ENCODE assay signal across 24 cellular contexts in the genomic region with DNA sequence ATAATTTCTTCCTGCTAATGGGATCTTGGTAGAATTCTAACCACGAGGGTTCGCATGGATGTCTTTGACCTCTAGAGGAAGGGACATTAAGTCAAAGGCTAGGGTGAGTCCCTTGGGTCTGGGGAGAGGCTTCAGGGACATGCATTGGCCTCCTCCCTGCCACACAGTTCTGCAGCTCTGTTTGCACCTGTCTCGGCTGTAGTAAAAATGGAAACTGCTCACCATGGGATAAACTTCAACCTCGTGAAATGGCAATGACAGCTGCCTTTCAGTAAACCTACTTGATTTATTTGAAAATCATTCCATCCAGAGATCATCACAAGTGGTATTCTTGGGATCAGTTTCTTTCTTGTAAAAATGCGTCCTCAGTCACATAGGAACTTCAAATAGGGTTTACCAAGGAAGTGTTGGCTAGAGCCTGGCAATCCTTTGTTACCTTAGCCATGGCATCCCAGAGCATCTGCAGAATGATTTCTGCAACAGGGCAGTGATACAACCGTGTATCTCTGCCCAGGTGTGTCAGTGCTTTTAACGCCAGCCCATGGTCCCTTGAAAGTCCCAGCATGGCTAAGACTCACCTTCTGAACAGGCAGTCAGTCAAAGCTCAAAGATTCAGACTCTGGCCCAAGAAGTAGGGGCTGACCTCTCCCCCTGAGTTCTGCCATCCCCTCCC. TPM values are rescaled to one million over a fixed set of nuclear protein-coding genes. Genes with fewer than 3 reads are reported as not detected.
A peak's percentile ranks its signal among the peaks of the same experiment; 100 is the strongest.
DNase-seq lines count a peak whose midpoint lies in the region; ATAC-seq and TF ChIP-seq lines count a peak whose summit lies in the region.
"Had no signal": no experiment of that assay in that cellular context is flagged by ENCODE, and none has a peak within 500 bp of the region (broad histone marks: within the 10 kb centered on the region; RNA-seq: fewer than 3 reads in every experiment).

No MANE protein-coding gene starts in this region.

- no peaks in the 10 kb centered on the region for H3F3A ChIP-seq in GM23338 (replicated peaks; ENCODE audit: low read depth)

- no peaks in the 10 kb centered on the region for H3K36me3 Mint-ChIP-seq in GM23338 (ENCODE audit: low read depth)
- H3K36me3 Mint-ChIP-seq in neural crest cell (ENCODE audit: low read depth), result no peaks in the 10 kb centered on the region
- H3K36me3 Mint-ChIP-seq: CD14-positive monocyte; CD8-positive, alpha-beta memory T cell had no signal

- 0 out of 2 replicates have a peak overlapping the region, but pooled peaks have one; percentile 12 for H2AK5ac ChIP-seq in IMR-90 (ENCODE audit: low read depth, low read length)

- intact Hi-C loops in IMR-90 (cut with micrococcal nuclease), result no loop called here
- intact Hi-C loops in gastrocnemius medialis (cut with DNase I; ENCODE audit: low total_unique reads), result loop anchor here (5.0 kb wide), 1 partner anchor 35 kb away; no protein-coding TSS in a partner anchor
- intact Hi-C loops in dorsolateral prefrontal cortex (cut with DNase I), result loop anchor here in 1 of 2 donors (10.0 kb wide), 1 partner anchor 243 kb away; no protein-coding TSS in a partner anchor

- no peak overlapping the region for H2BK20ac ChIP-seq in IMR-90 (ENCODE audit: low read depth, low read length)

- H2AFZ ChIP-seq in GM23338, result no peak overlapping the region
- no peak overlapping the region for H2AFZ ChIP-seq in IMR-90 (replicated peaks; ENCODE audit: low read length, poor library complexity)

- CTCF ChIA-PET in IMR-90 (lab: Yijun Ruan, JAX), result no interaction called here

- no peak overlapping the region for H2AK9ac ChIP-seq in IMR-90 (replicated peaks; ENCODE audit: low read depth, low read length, poor library complexity)

- in situ Hi-C loops in IMR-90 (cut with MboI; ENCODE audit: low sequenced_read_pairs), result loop anchor here (5.0 to 10.0 kb wide), 2 partner anchors 75 to 783 kb away; no protein-coding TSS in a partner anchor
- in situ Hi-C loops in gastrocnemius medialis (cut with MboI; ENCODE audit: low sequenced_read_pairs in 4 of 4), result no loop called here

- H3K9ac ChIP-seq in IMR-90 (ENCODE audit: low read depth, low read length), result no peak overlapping the region
- H3K9ac ChIP-seq: BLaER1 treated with 17β-estradiol and CSF1 and Interleukin-3, amounts not matched to agents 10 nM and 100 nM had no signal

- H2BK15ac ChIP-seq in IMR-90 (ENCODE audit: low read depth, low read length), result no peak overlapping the region

- TF ChIP-seq CTCF in GM23338 (conservative IDR thresholded peaks at IDR 0.05; ENCODE audit: low read depth in 2 of 2) (no peak), IMR-90 (conservative IDR thresholded peaks at IDR 0.05; ENCODE audit: low read depth, low read length) (no peak), neural crest cell (conservative IDR thresholded peaks at IDR 0.05) (no peak), gastrocnemius medialis (IDR thresholded peaks at IDR 0.05 in 4 of 5, conservative IDR thresholded peaks at IDR 0.05 in 1 of 5) (no peak), dorsolateral prefrontal cortex (IDR thresholded peaks at IDR 0.05 in 54 of 56, conservative IDR thresholded peaks at IDR 0.05 in 2 of 56; ENCODE audit: low read depth in 1 of 56, partially characterized antibody in 56 of 56) (no peak)

- TF ChIP-seq POLR2A in IMR-90 (IDR thresholded peaks at IDR 0.05; ENCODE audit: low read depth, low read length) (no peak), gastrocnemius medialis (IDR thresholded peaks at IDR 0.05) (no peak)

- H3K23ac ChIP-seq in IMR-90 (ENCODE audit: low read depth, low read length), result no peak overlapping the region

- H3K27me3 Mint-ChIP-seq in GM23338 (ENCODE audit: insufficient read depth, low read depth, poor library complexity) (no peaks in the 10 kb centered on the region), neural crest cell (ENCODE audit: low read depth) (no peaks in the 10 kb centered on the region)

- WGBS in IMR-90 (ENCODE audit: extremely low coverage in 2 of 2, insufficient read length in 1 of 2), 2 experiments, result 89% methylated on average over 3 of the region's 7 CpGs; no CpG with 5 or more reads in 1 of the 2 experiments

- H3K4me3 Mint-ChIP-seq in GM23338 (no peak overlapping the region), neural crest cell (no peak overlapping the region)
- H3K4me3 Mint-ChIP-seq: CD14-positive monocyte; CD4-positive, alpha-beta T cell; CD8-positive, alpha-beta memory T cell; HFFc6 had no signal

- H2BK5ac ChIP-seq in IMR-90 (ENCODE audit: low read depth, low read length, poor library complexity, severe bottlenecking), result no peak overlapping the region

- DNase-seq in GM23338 (ENCODE audit: low spot score) (no peak), IMR-90 (no peak), neural crest cell (ENCODE audit: low read depth, low spot score) (no peak), gastrocnemius medialis (no peak), T-helper 2 cell (no peak), H4 (ENCODE audit: low spot score) (no peak), dorsolateral prefrontal cortex (no peak), SHP77 treated with DMSO at 0.1 percent for 48 hours (lab: John Stamatoyannopoulos, UW) (no peak)
- DNase-seq: AML-193; BE2C; CD4-positive, alpha-beta T cell; CD8-positive, alpha-beta memory T cell; DMS 273 treated with DMSO at 0.1 percent for 48 hours; DMS79; EL; GDM1; HFFc6 had no signal

- no peak overlapping the region for H4K91ac ChIP-seq in IMR-90 (ENCODE audit: insufficient read depth, low read depth, low read length)

- no peak overlapping the region for H4K8ac ChIP-seq in IMR-90 (ENCODE audit: low read depth in 2 of 2, low read length in 2 of 2)

- no peaks in the 10 kb centered on the region for H3K9me1 ChIP-seq in IMR-90 (ENCODE audit: insufficient read depth, low read length)

- H3K4me2 ChIP-seq in GM23338, result no peak overlapping the region
- no peak overlapping the region for H3K4me2 ChIP-seq in IMR-90 (ENCODE audit: low read depth, low read length)
- H3K4me2 ChIP-seq: BLaER1 treated with 17β-estradiol and CSF1 and Interleukin-3, amounts not matched to agents 10 nM and 100 nM had no signal

- no peaks in the 10 kb centered on the region for H3K36me3 ChIP-seq in GM23338 (ENCODE audit: insufficient read depth)
- H3K36me3 ChIP-seq in IMR-90 (ENCODE audit: control insufficient read depth, insufficient read depth, low read length), result no peaks in the 10 kb centered on the region
- no peaks in the 10 kb centered on the region for H3K36me3 ChIP-seq in gastrocnemius medialis
- H3K36me3 ChIP-seq: BE2C; BLaER1 treated with 17β-estradiol and CSF1 and Interleukin-3, amounts not matched to agents 10 nM and 100 nM; HAP-1 had no signal

- no peaks in the 10 kb centered on the region for H3K9me2 ChIP-seq in GM23338 (ENCODE audit: insufficient read depth)

- no peak overlapping the region for H4K5ac ChIP-seq in IMR-90 (ENCODE audit: low read depth, low read length)

- H3K27me3 ChIP-seq in GM23338 (ENCODE audit: insufficient read depth), result no peaks in the 10 kb centered on the region
- H3K27me3 ChIP-seq in IMR-90 (ENCODE audit: control insufficient read depth, insufficient read depth, low read length), result no peaks in the 10 kb centered on the region; the same call in 1 of the 2 replicates
- H3K27me3 ChIP-seq in gastrocnemius medialis, result no peaks in the 10 kb centered on the region
- H3K27me3 ChIP-seq in dorsolateral prefrontal cortex, result no peaks in the 10 kb centered on the region
- H3K27me3 ChIP-seq: BE2C had no signal

- no peak overlapping the region for H3K18ac ChIP-seq in IMR-90 (ENCODE audit: low read depth, low read length)

- ATAC-seq in GM23338, result no peak
- ATAC-seq in IMR-90 (ENCODE audit: low read depth), result no peak
- peak; percentile 65 to 71 for ATAC-seq in gastrocnemius medialis
- ATAC-seq: GM12878 had no signal

- H3K4me3 ChIP-seq in GM23338 (no peak overlapping the region), IMR-90 (ENCODE audit: insufficient read depth, low read depth, low read length) (no peak overlapping the region), gastrocnemius medialis (no peak overlapping the region), dorsolateral prefrontal cortex (no peak overlapping the region)
- H3K4me3 ChIP-seq: BLaER1 treated with 17β-estradiol and CSF1 and Interleukin-3, amounts not matched to agents 10 nM and 100 nM; GM12878; HAP-1 had no signal

- H3K79me1 ChIP-seq in IMR-90 (ENCODE audit: low read depth in 1 of 2, low read length in 2 of 2), result no peaks in the 10 kb centered on the region

- no TSS peak for BruUV-seq in IMR-90 (replicated peaks; lab: Mats Ljungman, UMichigan)

- H3K56ac ChIP-seq in IMR-90 (ENCODE audit: extremely low read depth, insufficient read depth, low read length), result no peak overlapping the region

- no peak for TF ChIP-seq RAD21 in IMR-90 (IDR thresholded peaks at IDR 0.05; ENCODE audit: low read length)

- H3K9me3 Mint-ChIP-seq in GM23338 (no peaks in the 10 kb centered on the region), neural crest cell (no peaks in the 10 kb centered on the region)
- H3K9me3 Mint-ChIP-seq: CD4-positive, alpha-beta T cell; HFFc6 had no signal

- POLR2A ChIA-PET in IMR-90 (lab: Charles Lee; ENCODE audit: unreplicated experiment), result no interaction called here

- H3K14ac ChIP-seq in IMR-90 (replicated peaks; ENCODE audit: low read depth, low read length), result no peak overlapping the region

- dilution Hi-C loops in IMR-90 (cut with HindIII; ENCODE audit: low sequenced_read_pairs, unreplicated experiment), result no loop called here

- H4K20me1 ChIP-seq in GM23338 (replicated peaks; ENCODE audit: insufficient read depth) (no peaks in the 10 kb centered on the region), IMR-90 (ENCODE audit: insufficient read depth, low read length) (no peaks in the 10 kb centered on the region)
- H4K20me1 ChIP-seq: BLaER1 treated with 17β-estradiol and CSF1 and Interleukin-3, amounts not matched to agents 10 nM and 100 nM had no signal

- H3K27ac Mint-ChIP-seq in GM23338, result 0 out of 2 replicates have a peak overlapping the region, but pooled peaks have one; percentile 44
- peak overlapping the region; percentile 76 for H3K27ac Mint-ChIP-seq in neural crest cell (ENCODE audit: unreplicated experiment)
- H3K27ac Mint-ChIP-seq: CD14-positive monocyte; CD4-positive, alpha-beta T cell; CD8-positive, alpha-beta memory T cell; HFFc6 had no signal

- no peak overlapping the region for H2BK120ac ChIP-seq in IMR-90 (ENCODE audit: low read depth, low read length)

- H3K4ac ChIP-seq in IMR-90 (ENCODE audit: low read depth, low read length), result no peak overlapping the region

- H3K4me1 ChIP-seq in GM23338 (ENCODE audit: insufficient read depth) (peaks cover 9% of the 10 kb centered on the region), IMR-90 (ENCODE audit: control insufficient read depth, insufficient read depth, low read length) (no peaks in the 10 kb centered on the region), gastrocnemius medialis (peaks cover 5 to 19% of the 10 kb centered on the region in 2 donors)
- H3K4me1 ChIP-seq: BE2C, HAP-1 had no signal

- H3K27ac ChIP-seq in GM23338 (ENCODE audit: low read depth), result no peak overlapping the region
- H3K27ac ChIP-seq in IMR-90 (ENCODE audit: insufficient read depth, low read length), result no peak overlapping the region
- peak overlapping the region in 1 of 4 donors; percentile 18 for H3K27ac ChIP-seq in gastrocnemius medialis
- H3K27ac ChIP-seq in dorsolateral prefrontal cortex, result no peak overlapping the region
- H3K27ac ChIP-seq: 22Rv1; BLaER1 treated with 17β-estradiol and CSF1 and Interleukin-3, amounts not matched to agents 10 nM and 100 nM had no signal

- H3K4me1 Mint-ChIP-seq in GM23338 (peaks cover 11% of the 10 kb centered on the region; the same call in 2 of the 3 replicates), neural crest cell (peaks cover 54% of the 10 kb centered on the region)
- H3K4me1 Mint-ChIP-seq: CD8-positive, alpha-beta memory T cell had no signal

- H3K9me3 ChIP-seq in IMR-90 (ENCODE audit: control insufficient read depth, insufficient read depth, low read length), result no peaks in the 10 kb centered on the region
- H3K9me3 ChIP-seq in gastrocnemius medialis, result no peaks in the 10 kb centered on the region
- H3K9me3 ChIP-seq: BE2C; BLaER1 treated with 17β-estradiol and CSF1 and Interleukin-3, amounts not matched to agents 10 nM and 100 nM; HAP-1 had no signal

- H3K79me2 ChIP-seq in GM23338 (replicated peaks; ENCODE audit: insufficient read depth), result no peaks in the 10 kb centered on the region

RNA-seq across cellular contexts. Expression of a gene that starts 14.0 kb away (rescaled TPM):
- not detected in 2 replicates for total RNA-seq in GM23338 (2014; rRNA removed; shearing (Covaris generic))
- polyA plus RNA-seq in GM23338 (2016; fragmentation: Nextera tagmentation; extraction: Ambion mirVana), result 0.47 TPM in 1 of 2 replicates, not detected in the other
- not detected in 2 replicates for total RNA-seq in IMR-90 (2012; rRNA removed)
- polyA plus RNA-seq in IMR-90 (2012; rRNA removed), result not detected in 2 replicates
- not detected in 2 replicates for polyA plus RNA-seq in IMR-90 (2012; cell fraction: cytosol; rRNA removed)
- 0.06 TPM in 1 of 2 replicates, not detected in the other for polyA plus RNA-seq in IMR-90 (2012; cell fraction: nucleus; rRNA removed; ENCODE audit: low replicate concordance)
- total RNA-seq in neural crest cell, result 0.23 TPM in 1 of 2 replicates, not detected in the other
- total RNA-seq in gastrocnemius medialis, result not detected
- total RNA-seq in H4 (2014; rRNA removed; shearing (Covaris generic)), result not detected in 2 replicates
- under 1 TPM in 2 of 120 experiments, not detected in 118; 0.49 to 0.79 TPM for total RNA-seq in dorsolateral prefrontal cortex
- total RNA-seq: CD4-positive, alpha-beta T cell; CD8-positive, alpha-beta memory T cell; GM12878; H1; HFFc6 had no signal
- polyA plus RNA-seq: AG04450; CD14-positive monocyte; CD8-positive, alpha-beta memory T cell; H1 had no signal

Comparison
In these comparisons a context has a peak if more than half of its experiments do, and no peak if none do; other contexts are left out.
1. ATAC-seq: peak in gastrocnemius medialis (2 of 2); none in GM23338 (single experiment) and IMR-90 (single experiment).